In genomic region chr10:3812141-3812540, GRCh38 we compare ENCODE assay signal across 11 cellular contexts. TPM values are rescaled to one million over a fixed set of nuclear protein-coding genes. Genes with fewer than 3 reads are reported as not detected.
DNase-seq lines count a peak whose midpoint lies in the region; ATAC-seq and TF ChIP-seq lines count a peak whose summit lies in the region.
"Had no signal": no experiment of that assay in that cellular context is flagged by ENCODE, and none has a peak within 500 bp of the region (broad histone marks: within the 10 kb centered on the region; RNA-seq: fewer than 3 reads in every experiment).

No MANE protein-coding gene starts in this region.

- peak overlapping the region; percentile 77 for H3K4me3 ChIP-seq in CD4-positive, CD25-positive, alpha-beta regulatory T cell (ENCODE audit: low read depth, low read length)
- H3K4me3 ChIP-seq in Peyer's patch (no peak overlapping the region), fibroblast of lung (replicated peaks in 1 of 4; ENCODE audit: control extremely low read depth in 1 of 4, insufficient read depth in 1 of 4, low read depth in 3 of 4, low read length in 4 of 4) (no peak overlapping the region), prostate gland (no peak overlapping the region)

- WGBS in prostate gland = 68% methylated on average over 7 of the region's 7 CpGs

- H3K9me3 ChIP-seq in CD4-positive, CD25-positive, alpha-beta regulatory T cell (ENCODE audit: control insufficient read depth in 2 of 2, low read length in 2 of 2) = no peaks in the 10 kb centered on the region
- H3K9me3 ChIP-seq in Peyer's patch (no peaks in the 10 kb centered on the region), fibroblast of lung (ENCODE audit: control insufficient read depth, insufficient read depth, low read depth, low read length) (no peaks in the 10 kb centered on the region), prostate gland (no peaks in the 10 kb centered on the region)

- no peak overlapping the region for H3K4me2 ChIP-seq in fibroblast of lung (ENCODE audit: extremely low read depth, insufficient read depth, low read length)

- DNase-seq in CD4-positive, CD25-positive, alpha-beta regulatory T cell = no peak
- DNase-seq in Peyer's patch = no peak
- DNase-seq in fibroblast of lung (ENCODE audit: low read depth in 2 of 2) = no peak
- no peak for DNase-seq in prostate gland (ENCODE audit: low spot score)
- no peak for DNase-seq in NCI-H1417 treated with DMSO at 0.1 percent for 48 hours (lab: John Stamatoyannopoulos, UW)
- DNase-seq in cortex of kidney (lab: John Stamatoyannopoulos, UW) = no peak
- no peak for DNase-seq in SHP77 (lab: John Stamatoyannopoulos, UW)
- DNase-seq: H7, NCI-H1417 had no signal

- TF ChIP-seq POLR2A in Peyer's patch (IDR thresholded peaks at IDR 0.05) (no peak), prostate gland (IDR thresholded peaks at IDR 0.05) (no peak)

- ATAC-seq in CD4-positive, CD25-positive, alpha-beta regulatory T cell (ENCODE audit: low read depth in 2 of 2) = no peak
- no peak for ATAC-seq in activated CD4-positive, CD25-positive, alpha-beta regulatory T cell treated with anti-CD3 and anti-CD28 coated beads, Interleukin-2, amount 50 U/mL, for 24 hours

- H3K4me3 Mint-ChIP-seq in CD4-positive, CD25-positive, alpha-beta regulatory T cell = peak overlapping the region in 3 of 4 donors; percentile 32 to 82 (median 78)

- H3K27ac Mint-ChIP-seq in CD4-positive, CD25-positive, alpha-beta regulatory T cell = peak overlapping the region in 2 of 3 donors; percentile 96 to 97

- H3K36me3 ChIP-seq in CD4-positive, CD25-positive, alpha-beta regulatory T cell (ENCODE audit: control insufficient read depth, insufficient read depth, low read length) = no peaks in the 10 kb centered on the region
- no peaks in the 10 kb centered on the region for H3K36me3 ChIP-seq in Peyer's patch
- H3K36me3 ChIP-seq in fibroblast of lung (ENCODE audit: control insufficient read depth, insufficient read depth, low read length) = no peaks in the 10 kb centered on the region
- no peaks in the 10 kb centered on the region for H3K36me3 ChIP-seq in prostate gland

- no peaks in the 10 kb centered on the region for H3K79me2 ChIP-seq in fibroblast of lung (ENCODE audit: control insufficient read depth, insufficient read depth, low read length)

- H4K20me1 ChIP-seq in fibroblast of lung (ENCODE audit: control insufficient read depth, extremely low read depth, insufficient read depth, low read length) = no peaks in the 10 kb centered on the region

- TF ChIP-seq CTCF in Peyer's patch (IDR thresholded peaks at IDR 0.05) (no peak), fibroblast of lung (conservative IDR thresholded peaks at IDR 0.05 in 1 of 2, IDR thresholded peaks at IDR 0.05 in 1 of 2; ENCODE audit: low read depth in 1 of 2, low read length in 2 of 2) (no peak), prostate gland (IDR thresholded peaks at IDR 0.05) (no peak)

- H3K9me3 Mint-ChIP-seq in CD4-positive, CD25-positive, alpha-beta regulatory T cell = no peaks in the 10 kb centered on the region

- no peak overlapping the region for H3K9ac ChIP-seq in fibroblast of lung (ENCODE audit: insufficient read depth, low read length)

- H3K4me1 Mint-ChIP-seq in CD4-positive, CD25-positive, alpha-beta regulatory T cell = peaks cover 8 to 54% (median 39%) of the 10 kb centered on the region in 4 donors

- H3K27me3 ChIP-seq in CD4-positive, CD25-positive, alpha-beta regulatory T cell (ENCODE audit: control insufficient read depth, insufficient read depth, low read length) = no peaks in the 10 kb centered on the region
- no peaks in the 10 kb centered on the region for H3K27me3 ChIP-seq in Peyer's patch
- no peaks in the 10 kb centered on the region for H3K27me3 ChIP-seq in fibroblast of lung (ENCODE audit: control insufficient read depth, insufficient read depth, low read length)
- H3K27me3 ChIP-seq in prostate gland (replicated peaks; ENCODE audit: insufficient read depth) = no peaks in the 10 kb centered on the region

- H3K27me3 Mint-ChIP-seq in CD4-positive, CD25-positive, alpha-beta regulatory T cell = no peaks in the 10 kb centered on the region

- H2AFZ ChIP-seq in fibroblast of lung (ENCODE audit: low read length) = peak overlapping the region; percentile 29

- no peaks in the 10 kb centered on the region for H3K36me3 Mint-ChIP-seq in CD4-positive, CD25-positive, alpha-beta regulatory T cell
- H3K36me3 Mint-ChIP-seq: brain had no signal

- peaks cover 47% of the 10 kb centered on the region for H3K4me1 ChIP-seq in CD4-positive, CD25-positive, alpha-beta regulatory T cell (ENCODE audit: control insufficient read depth, insufficient read depth, low read length, poor library complexity, severe bottlenecking)
- H3K4me1 ChIP-seq in Peyer's patch (peaks cover 0 to 49% (median 26%) of the 10 kb centered on the region in 4 donors), fibroblast of lung (ENCODE audit: control insufficient read depth, extremely low read depth, insufficient read depth, low read length) (peaks cover 21% of the 10 kb centered on the region), prostate gland (replicated peaks) (peaks cover 2% of the 10 kb centered on the region)

- peak overlapping the region; percentile 99 for H3K27ac ChIP-seq in CD4-positive, CD25-positive, alpha-beta regulatory T cell (ENCODE audit: insufficient read depth, low read length, poor library complexity, severe bottlenecking)
- H3K27ac ChIP-seq in Peyer's patch (peak overlapping the region; percentile 66 to 98 (median 92)), fibroblast of lung (ENCODE audit: insufficient read depth, low read length) (peak overlapping the region; percentile 79), prostate gland (peak overlapping the region; percentile 79 to 82)

- intact Hi-C loops in prostate gland (cut with DNase I) = no loop called here

RNA-seq across cellular contexts. Expression of gene KLF6, which starts 27.1 kb away (rescaled TPM):
- total RNA-seq in CD4-positive, CD25-positive, alpha-beta regulatory T cell = 1,887 TPM
- 100 to 1,000 TPM; 630 to 812 (median 656) TPM for polyA plus RNA-seq in CD4-positive, CD25-positive, alpha-beta regulatory T cell
- total RNA-seq in Peyer's patch (100 to 1,000 TPM in 3 of 4 donors, 10 to 100 TPM in 1; 92.5 to 180 (median 145) TPM), fibroblast of lung (39.0 and 96.1 TPM in 2 replicates), prostate gland (10 to 100 TPM; 17.5 to 42.3 TPM)
- 105 and 140 TPM in 2 replicates for polyA plus RNA-seq in fibroblast of lung
- 81.6 and 107 TPM in 2 replicates for polyA plus RNA-seq in fibroblast of lung (2012)
- 181 and 546 TPM in 2 replicates for polyA minus RNA-seq in fibroblast of lung (ENCODE audit: low replicate concordance)

Comparison
In these comparisons a context has a peak if more than half of its experiments do, and no peak if none do; other contexts are left out.
1. RNA of gene KLF6, which starts 27.1 kb away (total RNA-seq): 1,887 TPM in CD4-positive, CD25-positive, alpha-beta regulatory T cell (single experiment); 92.5 to 180 TPM in Peyer's patch, 39.0 to 96.1 TPM in fibroblast of lung and 17.5 to 42.3 TPM in prostate gland; every median in the first group is over 10 times any median in the second.
2. Peak in every context shown above with its lines, with median percentiles within 50 percentile points of each other: H3K27ac ChIP-seq.